Comparison of ENCODE assay signal across 23 cellular contexts in genomic region chr17:42878924-42879595, GRCh38. TPM values are rescaled to one million over a fixed set of nuclear protein-coding genes. Genes with fewer than 3 reads are reported as not detected.
"Had no signal": no experiment of that assay in that cellular context is flagged by ENCODE, and none has a peak within 500 bp of the region (broad histone marks: within the 10 kb centered on the region; RNA-seq: fewer than 3 reads in every experiment).

No MANE protein-coding gene starts in this region.

- H3K36me3 ChIP-seq: breast epithelium had no signal

- H3K4me1 ChIP-seq: breast epithelium had no signal

- H3K27ac ChIP-seq: breast epithelium had no signal

- DNase-seq: activated CD4-positive, alpha-beta T cell treated with anti-CD3 and anti-CD28 coated beads for 48 hours; activated CD4-positive, alpha-beta T cell treated with anti-CD3 and anti-CD28 coated beads, Interleukin-2, amount 50 U/mL, for 4 hours; activated CD4-positive, CD25-positive, alpha-beta regulatory T cell treated with anti-CD3 and anti-CD28 coated beads, Interleukin-2, amount 50 U/mL, for 72 hours; activated CD8-positive, alpha-beta memory T cell treated with anti-CD3 and anti-CD28 coated beads, Interleukin-2, amount 50 U/mL, for 48 hours; activated CD8-positive, alpha-beta T cell treated with anti-CD3 and anti-CD28 coated beads, Interleukin-2, amount 10 ng/mL, durations not matched to agents 7 days and 5 days; activated T-cell treated with anti-CD3 and anti-CD28 coated beads, Interleukin-2, amount 50 U/mL, for 1 hour; aorta; caudate nucleus; MM.1S; NCI-H1105; NCI-H1436; NCI-H1694 treated with DMSO at 0.1 percent for 48 hours; NCI-H2029 treated with DMSO at 0.1 percent for 48 hours; NCI-H345; NCI-H526 treated with DMSO at 0.1 percent for 48 hours; NCI-H82; SIG-M5; T-helper 17 cell; T-helper 9 cell had no signal

- H3K27me3 ChIP-seq: breast epithelium had no signal

- H3K27ac Mint-ChIP-seq: activated CD8-positive, alpha-beta T cell treated with anti-CD3 and anti-CD28 coated beads, Interleukin-2, amount 10 ng/mL, durations not matched to agents 7 days and 5 days; activated naive CD4-positive, alpha-beta T cell treated with anti-CD3 and anti-CD28 coated beads, Interleukin-2, amount 50 U/mL, for 24 hours; T-helper 17 cell; WTC11 had no signal

- H3K9me3 Mint-ChIP-seq: activated naive CD4-positive, alpha-beta T cell treated with anti-CD3 and anti-CD28 coated beads, Interleukin-2, amount 50 U/mL, for 24 hours; WTC11 had no signal

- H3K36me3 Mint-ChIP-seq: activated naive CD4-positive, alpha-beta T cell treated with anti-CD3 and anti-CD28 coated beads, Interleukin-2, amount 50 U/mL, for 24 hours; WTC11 had no signal

- ATAC-seq: activated CD8-positive, alpha-beta T cell treated with anti-CD3 and anti-CD28 coated beads, Interleukin-2, amount 10 ng/mL, durations not matched to agents 7 days and 5 days; T-helper 17 cell had no signal

- H3K4me3 Mint-ChIP-seq: activated CD8-positive, alpha-beta T cell treated with anti-CD3 and anti-CD28 coated beads, Interleukin-2, amount 10 ng/mL, durations not matched to agents 7 days and 5 days; activated naive CD4-positive, alpha-beta T cell treated with anti-CD3 and anti-CD28 coated beads, Interleukin-2, amount 50 U/mL, for 24 hours; T-helper 17 cell had no signal

- H3K4me3 ChIP-seq: breast epithelium had no signal

- H3K4me1 Mint-ChIP-seq: activated naive CD4-positive, alpha-beta T cell treated with anti-CD3 and anti-CD28 coated beads, Interleukin-2, amount 50 U/mL, for 24 hours; T-helper 17 cell had no signal

- H3K9me3 ChIP-seq: breast epithelium had no signal

RNA-seq across cellular contexts. Expression of gene G6PC1, which starts 21.5 kb away (rescaled TPM):
- total RNA-seq: activated CD8-positive, alpha-beta T cell treated with anti-CD3 and anti-CD28 coated beads, Interleukin-2, amount 10 ng/mL, durations not matched to agents 7 days and 5 days; aorta; breast epithelium; RPMI7951; T-helper 17 cell; WTC11 had no signal

RNA-seq across cellular contexts. Expression of gene AOC3, which starts 28.1 kb away (rescaled TPM):
- total RNA-seq: RPMI7951 had no signal
